In the genomic region with DNA sequence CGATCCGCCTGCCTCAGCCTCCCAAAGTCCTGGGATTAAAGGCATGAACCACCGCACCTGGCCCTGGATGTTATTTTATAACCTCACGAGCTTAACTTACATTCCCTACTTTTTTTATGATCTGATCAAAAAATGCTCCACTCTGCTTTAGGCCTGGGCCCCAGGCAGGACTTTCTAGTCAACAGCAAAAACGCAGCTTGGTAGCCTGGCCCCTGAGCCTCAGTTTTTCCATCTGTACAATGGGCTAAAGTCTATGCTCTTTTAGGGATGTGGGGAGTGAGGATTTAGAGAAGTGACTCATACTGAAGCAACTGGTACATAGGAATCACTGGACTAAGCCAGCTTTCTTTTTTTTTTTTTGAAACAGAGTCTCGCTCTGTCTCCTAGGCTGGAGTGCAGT, we compare ENCODE assay signal across 26 cellular contexts. TPM values are rescaled to one million over a fixed set of nuclear protein-coding genes. Genes with fewer than 3 reads are reported as not detected.
"Had no signal": no experiment of that assay in that cellular context is flagged by ENCODE, and none has a peak within 500 bp of the region (broad histone marks: within the 10 kb centered on the region; RNA-seq: fewer than 3 reads in every experiment).

No MANE protein-coding gene starts in this region.

- H3K4me1 ChIP-seq: esophagus squamous epithelium, psoas muscle, tibial nerve, upper lobe of right lung, uterus had no signal

- H3K27ac ChIP-seq: coronary artery, esophagus squamous epithelium, ovary, psoas muscle, thoracic aorta, tibial nerve, upper lobe of right lung, uterus had no signal

- H3K36me3 ChIP-seq: ovary, uterus had no signal

- H3K4me3 ChIP-seq: coronary artery, esophagus squamous epithelium, lung, ovary, psoas muscle, thoracic aorta, tibial nerve, upper lobe of right lung, uterus had no signal

- DNase-seq: dermis blood vessel endothelial cell; effector memory CD4-positive, alpha-beta T cell; esophagus squamous epithelium; hypothalamus; immature natural killer cell; left ventricle myocardium superior; natural killer cell; occipital lobe; ovary; posterior cingulate gyrus; psoas muscle; right cardiac atrium; small intestine; stimulated activated CD4-positive, alpha-beta T cell treated with anti-CD3 and anti-CD28 coated beads, Interleukin-15, amount 100 ng/mL, for 24 hours; stimulated activated CD4-positive, alpha-beta T cell treated with anti-CD3 and anti-CD28 coated beads, Interleukin-2, amount 100 ng/mL, for 48 hours; stimulated activated naive B cell treated with anti-CD40 and anti-IgM and Interleukin-4, amounts not matched to agents 10 μg/mL and 1 μg/mL and 100 μg/mL, for 72 hours; upper lobe of right lung; uterus had no signal

- ATAC-seq: left ventricle myocardium superior; natural killer cell; psoas muscle; right cardiac atrium; stimulated activated naive B cell treated with anti-CD40 and anti-IgM and Interleukin-4, amounts not matched to agents 10 μg/mL and 1 μg/mL and 100 μg/mL, for 72 hours; upper lobe of right lung had no signal

- H3K9me3 ChIP-seq: esophagus squamous epithelium, ovary, psoas muscle, thoracic aorta, tibial nerve, upper lobe of right lung, uterus had no signal

- H3K27me3 ChIP-seq: esophagus squamous epithelium, ovary, tibial nerve, upper lobe of right lung, uterus had no signal

RNA-seq across cellular contexts. Expression of a gene that starts 54.3 kb away (rescaled TPM):
- total RNA-seq: endothelial cell of umbilical vein, epithelial cell of proximal tubule, renal cortical epithelial cell had no signal
- polyA plus RNA-seq: endothelial cell of umbilical vein, neural cell had no signal
